30 cellular contexts compared by ENCODE assay signal in genomic region chr20:59192533-59192896, GRCh38. TPM values are rescaled to one million over a fixed set of nuclear protein-coding genes. Genes with fewer than 3 reads are reported as not detected.
DNase-seq lines count a peak whose midpoint lies in the region; ATAC-seq, FAIRE-seq and TF ChIP-seq lines count a peak whose summit lies in the region.
"Had no signal": no experiment of that assay in that cellular context is flagged by ENCODE, and none has a peak within 500 bp of the region (broad histone marks: within the 10 kb centered on the region; RNA-seq: fewer than 3 reads in every experiment).

No MANE protein-coding gene starts in this region.

- no peak overlapping the region for H3K4me3 Mint-ChIP-seq in T-helper 17 cell
- H3K4me3 Mint-ChIP-seq in naive thymus-derived CD8-positive, alpha-beta T cell: no peak overlapping the region
- H3K4me3 Mint-ChIP-seq: CD4-positive, alpha-beta T cell; HFFc6 had no signal

- no peaks in the 10 kb centered on the region for H3K27me3 Mint-ChIP-seq in T-helper 17 cell
- no peaks in the 10 kb centered on the region for H3K27me3 Mint-ChIP-seq in naive thymus-derived CD8-positive, alpha-beta T cell
- H3K27me3 Mint-ChIP-seq: CD4-positive, alpha-beta T cell had no signal

- POLR2A ChIA-PET in naive thymus-derived CD8-positive, alpha-beta T cell (lab: Charles Lee): no interaction called here

- DNase-seq in activated naive CD4-positive, alpha-beta T cell treated with anti-CD3 and anti-CD28 coated beads, Interleukin-2, amount 50 U/mL, for 72 hours (ENCODE audit: low spot score in 2 of 2): no peak
- no peak for DNase-seq in activated naive CD4-positive, alpha-beta T cell (lab: John Stamatoyannopoulos, UW)
- no peak for DNase-seq in T-helper 17 cell
- no peak for DNase-seq in naive thymus-derived CD8-positive, alpha-beta T cell
- DNase-seq in GM12891 (ENCODE audit: insufficient read length, low spot score): no peak
- DNase-seq: CD4-positive, alpha-beta T cell; COR-L47; DMS53; GOT3; HFFc6; IMR-90; KG1; MG63; NCI-H1105 treated with DMSO at 0.1 percent for 48 hours; NCI-H146; NCI-H1930; NCI-H2107; NCI-H524; NCI-H82; RPMI8226; SHP77 had no signal

- FAIRE-seq in GM12891 (lab: Jason Lieb, UNC): no peak
- FAIRE-seq: A204.1 had no signal

- ATAC-seq in activated naive CD4-positive, alpha-beta T cell treated with anti-CD3 and anti-CD28 coated beads, Interleukin-2, amount 50 U/mL, for 72 hours: no peak
- ATAC-seq in T-helper 17 cell (no peak), GM21390 (IDR thresholded peaks at IDR 0.05; ENCODE audit: unreplicated experiment) (no peak), HG02973 (IDR thresholded peaks at IDR 0.05; ENCODE audit: unreplicated experiment) (no peak)
- ATAC-seq in naive thymus-derived CD8-positive, alpha-beta T cell: no peak

- peak overlapping the region; percentile 42 to 93 for H3K27ac Mint-ChIP-seq in activated naive CD4-positive, alpha-beta T cell treated with anti-CD3 and anti-CD28 coated beads, Interleukin-2, amount 50 U/mL, for 72 hours
- peak overlapping the region; percentile 39 for H3K27ac Mint-ChIP-seq in T-helper 17 cell
- H3K27ac Mint-ChIP-seq in naive thymus-derived CD8-positive, alpha-beta T cell: peak overlapping the region in 6 of 10 donors; percentile 18 to 80 (median 70)
- H3K27ac Mint-ChIP-seq: CD4-positive, alpha-beta T cell; HFFc6 had no signal

- no peaks in the 10 kb centered on the region for H3K9me3 Mint-ChIP-seq in activated naive CD4-positive, alpha-beta T cell treated with anti-CD3 and anti-CD28 coated beads, Interleukin-2, amount 50 U/mL, for 72 hours
- peaks cover 0 to 2% (median 0%) of the 10 kb centered on the region in 9 donors for H3K9me3 Mint-ChIP-seq in naive thymus-derived CD8-positive, alpha-beta T cell
- H3K9me3 Mint-ChIP-seq: CD4-positive, alpha-beta T cell had no signal

- no peak for TF ChIP-seq POLR2A in GM12891 (IDR thresholded peaks at IDR 0.05; ENCODE audit: low read depth, low read length)

- no peaks in the 10 kb centered on the region for H3K36me3 Mint-ChIP-seq in activated naive CD4-positive, alpha-beta T cell treated with anti-CD3 and anti-CD28 coated beads, Interleukin-2, amount 50 U/mL, for 72 hours
- H3K36me3 Mint-ChIP-seq in T-helper 17 cell (ENCODE audit: low read depth): peaks cover 4% of the 10 kb centered on the region
- H3K36me3 Mint-ChIP-seq in naive thymus-derived CD8-positive, alpha-beta T cell: peaks cover 0 to 31% (median 7%) of the 10 kb centered on the region in 3 donors

- peaks cover 4% of the 10 kb centered on the region for H3K4me1 Mint-ChIP-seq in T-helper 17 cell
- peaks cover 8 to 23% (median 19%) of the 10 kb centered on the region in 4 donors for H3K4me1 Mint-ChIP-seq in naive thymus-derived CD8-positive, alpha-beta T cell

- H3K9me3 ChIP-seq in T-helper 17 cell (ENCODE audit: control insufficient read depth, low read length, poor library complexity, severe bottlenecking): no peaks in the 10 kb centered on the region
- H3K9me3 ChIP-seq: BLaER1 treated with 17β-estradiol and CSF1 and Interleukin-3, amounts not matched to agents 10 nM and 100 nM; HAP-1; MG63 had no signal

TF ChIP-seq in GM12891, 5 proteins besides CTCF, POLR2A, EP300 and RAD21:
- TF ChIP-seq POU2F2 (IDR thresholded peaks at IDR 0.05; ENCODE audit: low read depth, low read length): no peak
- TF ChIP-seq POLR2AphosphoS5 (IDR thresholded peaks at IDR 0.05; ENCODE audit: low read depth, low read length): no peak
- TF ChIP-seq PAX5 (IDR thresholded peaks at IDR 0.05; ENCODE audit: insufficient read depth, low read length, severe bottlenecking): no peak
- no peak for TF ChIP-seq SPI1 (IDR thresholded peaks at IDR 0.05; ENCODE audit: low read depth, low read length)
- TF ChIP-seq TAF1 (IDR thresholded peaks at IDR 0.05; ENCODE audit: low read depth, low read length): no peak

RNA-seq across cellular contexts. Expression of gene ZNF831, which starts 28.9 kb away (rescaled TPM):
- 10 to 100 TPM in 1 of 2 donors, 1 to 10 TPM in 1; 6.6 to 12.7 TPM for total RNA-seq in activated naive CD4-positive, alpha-beta T cell treated with anti-CD3 and anti-CD28 coated beads, Interleukin-2, amount 50 U/mL, for 72 hours
- 10 to 100 TPM; 37.8 to 42.0 TPM for total RNA-seq in T-helper 17 cell
- 10 to 100 TPM; 28.0 to 29.9 TPM for total RNA-seq in naive thymus-derived CD8-positive, alpha-beta T cell
- 1 to 10 TPM; 5.5 to 6.2 (median 5.9) TPM for polyA plus RNA-seq in naive thymus-derived CD8-positive, alpha-beta T cell
- polyA plus RNA-seq in GM12891 (2012; ENCODE audit: low read depth, missing spikeins): 0.17 TPM
- total RNA-seq: Daoy, G401, HFFc6, IMR-90, SK-MEL-5 had no signal
- polyA plus RNA-seq: AG04450, IMR-90 had no signal
